ENCODE assay signal across 13 cellular contexts in the genomic region with DNA sequence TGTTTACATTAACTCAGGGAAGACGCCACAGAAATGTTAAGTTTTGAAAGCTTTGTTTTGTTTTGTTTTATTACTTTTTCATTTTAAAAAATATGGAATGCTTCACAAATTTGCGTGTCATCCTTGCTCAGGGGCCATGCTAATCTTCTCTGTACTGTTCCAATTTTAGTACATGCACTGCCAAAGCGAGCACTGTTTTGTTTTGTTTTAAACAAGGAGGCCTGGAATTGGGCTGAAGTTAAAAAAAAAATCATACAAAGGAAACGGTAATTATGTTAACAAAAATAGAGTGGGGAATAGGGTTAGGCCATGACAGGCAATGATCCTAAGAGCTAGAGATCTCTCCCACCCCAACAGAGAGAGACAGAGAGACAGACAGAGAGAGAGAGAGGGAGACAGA. TPM values are rescaled to one million over a fixed set of nuclear protein-coding genes. Genes with fewer than 3 reads are reported as not detected.
DNase-seq lines count a peak whose midpoint lies in the region; TF ChIP-seq lines count a peak whose summit lies in the region.
"Had no signal": no experiment of that assay in that cellular context is flagged by ENCODE, and none has a peak within 500 bp of the region (broad histone marks: within the 10 kb centered on the region; RNA-seq: fewer than 3 reads in every experiment).

No MANE protein-coding gene starts in this region.

- H3K4me1 ChIP-seq in esophagus (ENCODE audit: control insufficient read depth in 2 of 2, insufficient read depth in 2 of 2, low read length in 1 of 2) (peaks cover 4 to 7% of the 10 kb centered on the region in 2 donors), transverse colon (peaks cover 0 to 22% (median 13%) of the 10 kb centered on the region in 4 donors)
- H3K4me1 ChIP-seq: A549 had no signal

- CTCF ChIA-PET in activated CD4-positive, alpha-beta T cell treated with anti-CD3 and anti-CD28 coated beads, Interleukin-2, amount 10 ng/mL, durations not matched to agents 7 days and 5 days (lab: Charles Lee), result interaction anchor here (0.6 to 1.5 kb wide), 4 partner anchors 10 to 215 kb away, joined by 3 to 4 read pairs (median 4); no protein-coding TSS in a partner anchor

- H3K36me3 ChIP-seq in esophagus (ENCODE audit: control insufficient read depth in 2 of 2, insufficient read depth in 2 of 2, low read length in 1 of 2) (no peaks in the 10 kb centered on the region), transverse colon (no peaks in the 10 kb centered on the region)
- H3K36me3 ChIP-seq: cardiac muscle cell had no signal

- no peak for TF ChIP-seq EP300 in transverse colon (IDR thresholded peaks at IDR 0.05; ENCODE audit: low read depth)

- H3K27me3 ChIP-seq in esophagus (ENCODE audit: control insufficient read depth in 1 of 2, insufficient read depth in 2 of 2, low read length in 2 of 2) (no peaks in the 10 kb centered on the region), transverse colon (no peaks in the 10 kb centered on the region)
- H3K27me3 ChIP-seq: cardiac muscle cell had no signal

- no peak for TF ChIP-seq CTCF in nephron progenitor cell (IDR thresholded peaks at IDR 0.05)
- TF ChIP-seq CTCF in transverse colon (IDR thresholded peaks at IDR 0.05), result no peak

- H3K27me3 Mint-ChIP-seq in activated CD4-positive, alpha-beta T cell treated with anti-CD3 and anti-CD28 coated beads, Interleukin-2, amount 10 ng/mL, durations not matched to agents 7 days and 5 days, result no peaks in the 10 kb centered on the region
- H3K27me3 Mint-ChIP-seq in activated CD4-positive, alpha-beta T cell treated with anti-CD3 and anti-CD28 coated beads, Interleukin-2, amount 10 ng/mL, durations not matched to agents 24 days and 14 days, result no peaks in the 10 kb centered on the region
- H3K27me3 Mint-ChIP-seq in nephron progenitor cell (ENCODE audit: low read depth, poor library complexity), result peaks cover 6% of the 10 kb centered on the region

- POLR2A ChIA-PET in activated CD4-positive, alpha-beta T cell treated with anti-CD3 and anti-CD28 coated beads, Interleukin-2, amount 10 ng/mL, durations not matched to agents 7 days and 5 days (lab: Charles Lee), result no interaction called here

- peaks cover 3% of the 10 kb centered on the region for H3K36me3 Mint-ChIP-seq in activated CD4-positive, alpha-beta T cell treated with anti-CD3 and anti-CD28 coated beads, Interleukin-2, amount 10 ng/mL, durations not matched to agents 7 days and 5 days (ENCODE audit: low read depth)
- no peaks in the 10 kb centered on the region for H3K36me3 Mint-ChIP-seq in activated CD4-positive, alpha-beta T cell treated with anti-CD3 and anti-CD28 coated beads, Interleukin-2, amount 10 ng/mL, durations not matched to agents 24 days and 14 days (ENCODE audit: low read depth)
- peaks cover 7% of the 10 kb centered on the region for H3K36me3 Mint-ChIP-seq in nephron progenitor cell (ENCODE audit: low read depth)

- in situ Hi-C loops in transverse colon (cut with MboI; ENCODE audit: low pct_ligation_motif_present in 1 of 4, low pct_unique_long_range_greater_than_20kb in 1 of 4, low sequenced_read_pairs in 3 of 4), result no loop called here

- DNase-seq in activated CD4-positive, alpha-beta T cell treated with anti-CD3 and anti-CD28 coated beads, Interleukin-2, amount 10 ng/mL, durations not matched to agents 7 days and 5 days, result no peak
- no peak for DNase-seq in activated CD4-positive, alpha-beta T cell treated with anti-CD3 and anti-CD28 coated beads, Interleukin-2, amount 10 ng/mL, durations not matched to agents 24 days and 14 days
- DNase-seq in nephron progenitor cell, result no peak
- no peak for DNase-seq in transverse colon
- DNase-seq in SKM-1 treated with dmso at 0.1 percent for 144 hours (lab: John Stamatoyannopoulos, UW; ENCODE audit: unreplicated experiment), result no peak
- DNase-seq in activated CD8-positive, alpha-beta memory T cell treated with anti-CD3 and anti-CD28 coated beads for 24 hours, result no peak
- DNase-seq in inferior parietal cortex (ENCODE audit: extremely low spot score), result no peak
- DNase-seq: NCI-H1417 treated with DMSO at 0.1 percent for 48 hours; stimulated activated CD4-positive, alpha-beta T cell treated with anti-CD3 and anti-CD28 coated beads, Interleukin-15, amount 100 ng/mL, for 24 hours; stimulated activated naive CD4-positive, alpha-beta T cell had no signal

- peaks cover 29% of the 10 kb centered on the region for H3K4me1 Mint-ChIP-seq in activated CD4-positive, alpha-beta T cell treated with anti-CD3 and anti-CD28 coated beads, Interleukin-2, amount 10 ng/mL, durations not matched to agents 7 days and 5 days
- peaks cover 45% of the 10 kb centered on the region for H3K4me1 Mint-ChIP-seq in activated CD4-positive, alpha-beta T cell treated with anti-CD3 and anti-CD28 coated beads, Interleukin-2, amount 10 ng/mL, durations not matched to agents 24 days and 14 days
- peaks cover 73% of the 10 kb centered on the region for H3K4me1 Mint-ChIP-seq in nephron progenitor cell

- H3K9me3 Mint-ChIP-seq in activated CD4-positive, alpha-beta T cell treated with anti-CD3 and anti-CD28 coated beads, Interleukin-2, amount 10 ng/mL, durations not matched to agents 7 days and 5 days, result peaks cover 2% of the 10 kb centered on the region
- peaks cover 6% of the 10 kb centered on the region for H3K9me3 Mint-ChIP-seq in activated CD4-positive, alpha-beta T cell treated with anti-CD3 and anti-CD28 coated beads, Interleukin-2, amount 10 ng/mL, durations not matched to agents 24 days and 14 days
- peaks cover 8% of the 10 kb centered on the region for H3K9me3 Mint-ChIP-seq in nephron progenitor cell

- no peak for TF ChIP-seq POLR2A in transverse colon (IDR thresholded peaks at IDR 0.05)

- no peak overlapping the region for H3K4me3 Mint-ChIP-seq in activated CD4-positive, alpha-beta T cell treated with anti-CD3 and anti-CD28 coated beads, Interleukin-2, amount 10 ng/mL, durations not matched to agents 7 days and 5 days
- no peak overlapping the region for H3K4me3 Mint-ChIP-seq in activated CD4-positive, alpha-beta T cell treated with anti-CD3 and anti-CD28 coated beads, Interleukin-2, amount 10 ng/mL, durations not matched to agents 24 days and 14 days
- no peak overlapping the region for H3K4me3 Mint-ChIP-seq in nephron progenitor cell

- H3K9me3 ChIP-seq in esophagus (ENCODE audit: control insufficient read depth in 2 of 2, insufficient read depth in 1 of 2, low read depth in 1 of 2, low read length in 1 of 2) (no peaks in the 10 kb centered on the region), transverse colon (no peaks in the 10 kb centered on the region)

- H3K4me3 ChIP-seq in esophagus (ENCODE audit: low read depth in 1 of 2, low read length in 2 of 2) (no peak overlapping the region), transverse colon (no peak overlapping the region)
- H3K4me3 ChIP-seq: A549, cardiac muscle cell had no signal

- 48 to 62% methylated on average over 4 of the region's 4 CpGs for WGBS in esophagus, 2 donors
- WGBS in transverse colon (ENCODE audit: low coverage in 1 of 2), 2 donors, result 59 to 73% methylated on average over 4 of the region's 4 CpGs

- peak overlapping the region; percentile 47 for H3K27ac Mint-ChIP-seq in activated CD4-positive, alpha-beta T cell treated with anti-CD3 and anti-CD28 coated beads, Interleukin-2, amount 10 ng/mL, durations not matched to agents 7 days and 5 days
- no peak overlapping the region for H3K27ac Mint-ChIP-seq in activated CD4-positive, alpha-beta T cell treated with anti-CD3 and anti-CD28 coated beads, Interleukin-2, amount 10 ng/mL, durations not matched to agents 24 days and 14 days
- H3K27ac Mint-ChIP-seq in nephron progenitor cell, result peak overlapping the region; percentile 36

- H3K27ac ChIP-seq in esophagus (ENCODE audit: low read depth in 2 of 2, low read length in 1 of 2) (peak overlapping the region; percentile 50 to 57), transverse colon (peak overlapping the region; percentile 27 to 78 (median 63))

- intact Hi-C loops in activated CD4-positive, alpha-beta T cell treated with anti-CD3 and anti-CD28 coated beads, Interleukin-2, amount 10 ng/mL, durations not matched to agents 24 days and 14 days (cut with micrococcal nuclease), result no loop called here
- intact Hi-C loops in transverse colon (cut with DNase I; ENCODE audit: low total_unique reads), result no loop called here

RNA-seq across cellular contexts. Expression of gene ZFP36L1, which starts 57.0 kb away (rescaled TPM):
- total RNA-seq in activated CD4-positive, alpha-beta T cell treated with anti-CD3 and anti-CD28 coated beads, Interleukin-2, amount 10 ng/mL, durations not matched to agents 7 days and 5 days, result 10 to 100 TPM; 81.7 to 82.2 TPM
- 106 TPM in 2 replicates for total RNA-seq in activated CD4-positive, alpha-beta T cell treated with anti-CD3 and anti-CD28 coated beads, Interleukin-2, amount 10 ng/mL, durations not matched to agents 24 days and 14 days
- 10 to 100 TPM; 58.8 to 84.0 TPM for polyA plus RNA-seq in esophagus
- 100 to 1,000 TPM; 180 to 712 (median 266) TPM for total RNA-seq in transverse colon
